9 cellular contexts compared by ENCODE assay signal in the genomic region with DNA sequence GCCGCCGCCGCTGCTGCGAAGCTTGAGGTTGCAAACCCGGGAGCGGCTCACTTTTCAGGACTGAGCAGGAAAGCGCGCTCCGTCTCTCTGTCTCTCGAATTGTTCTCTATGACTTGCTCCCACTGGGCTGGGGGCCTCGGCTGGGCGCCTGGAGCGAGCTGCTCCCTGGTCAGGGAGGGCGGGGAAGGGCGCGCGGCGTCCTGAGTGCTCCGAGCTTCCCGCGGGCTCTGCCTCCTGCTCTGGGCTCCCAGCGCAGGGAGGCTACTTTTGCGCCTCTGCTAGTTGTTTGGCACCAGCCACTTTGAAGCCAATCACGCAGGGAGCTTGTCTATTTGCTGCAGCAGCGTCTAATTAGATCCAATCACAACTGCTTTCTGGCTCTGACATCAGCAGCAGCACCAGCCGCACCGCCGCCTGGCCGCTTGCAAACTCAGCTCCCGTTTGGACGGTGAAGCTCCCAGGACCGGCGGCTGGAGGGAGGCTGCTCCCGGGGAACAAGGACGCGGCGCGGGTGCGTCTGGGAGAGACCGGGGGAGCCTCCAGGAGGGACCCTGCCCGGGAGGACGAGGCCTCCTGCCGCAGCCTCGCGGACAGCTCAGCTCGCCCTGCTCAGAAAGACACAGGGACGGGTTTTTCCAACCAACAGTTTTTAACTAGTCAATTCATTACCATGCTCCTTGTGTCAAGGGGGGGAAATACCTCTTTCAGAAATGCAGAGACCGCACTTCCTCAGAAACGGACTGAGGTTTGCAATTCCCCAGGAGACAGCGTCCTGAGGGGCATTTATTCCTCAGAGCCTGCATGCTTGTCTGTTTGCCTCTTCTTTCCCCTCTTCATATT. TPM values are rescaled to one million over a fixed set of nuclear protein-coding genes. Genes with fewer than 3 reads are reported as not detected.
DNase-seq lines count a peak whose midpoint lies in the region; FAIRE-seq and TF ChIP-seq lines count a peak whose summit lies in the region.
"Had no signal": no experiment of that assay in that cellular context is flagged by ENCODE, and none has a peak within 500 bp of the region (broad histone marks: within the 10 kb centered on the region; RNA-seq: fewer than 3 reads in every experiment).

A gene (minus strand): TSS at position 304 of the 840 bp plus-strand sequence.

- H3K4me1 ChIP-seq in GM23248 (ENCODE audit: insufficient read depth) (no peaks in the 10 kb centered on the region), keratinocyte (ENCODE audit: control insufficient read depth, extremely low read depth, insufficient read depth, low read length) (no peaks in the 10 kb centered on the region), stomach smooth muscle (ENCODE audit: control insufficient read depth, insufficient read depth, low read length) (peaks cover 3% of the 10 kb centered on the region), transverse colon (peaks cover 0 to 12% (median 4%) of the 10 kb centered on the region in 4 donors)

- H3K27ac Mint-ChIP-seq in activated naive CD8-positive, alpha-beta T cell, result no peak within 1 kb of the TSS

- intact Hi-C loops in transverse colon (cut with DNase I; ENCODE audit: low total_unique reads), result no loop called here

- H3K9me3 ChIP-seq in GM23248 (ENCODE audit: low read depth), result no peaks in the 10 kb centered on the region
- no peaks in the 10 kb centered on the region for H3K9me3 ChIP-seq in keratinocyte (ENCODE audit: control insufficient read depth, low read depth, low read length)
- H3K9me3 ChIP-seq in stomach smooth muscle (ENCODE audit: control insufficient read depth in 2 of 2, low read length in 2 of 2), result no peaks in the 10 kb centered on the region
- no peaks in the 10 kb centered on the region for H3K9me3 ChIP-seq in transverse colon

- no peak within 1 kb of the TSS for H3K27ac ChIP-seq in GM23248
- no peak within 1 kb of the TSS for H3K27ac ChIP-seq in keratinocyte (ENCODE audit: control insufficient read depth, insufficient read depth, low read length)
- no peak within 1 kb of the TSS for H3K27ac ChIP-seq in stomach smooth muscle (ENCODE audit: low read length)
- H3K27ac ChIP-seq in transverse colon, result no peak within 1 kb of the TSS

- peak within 1 kb of the TSS; percentile 69 for H3K4me3 Mint-ChIP-seq in activated naive CD8-positive, alpha-beta T cell

- no peak for TF ChIP-seq POLR2A in transverse colon (IDR thresholded peaks at IDR 0.05)

- dilution Hi-C loops in keratinocyte (cut with MboI; ENCODE audit: extremely low pct_ligation_motif_present, low sequenced_read_pairs), result no loop called here

- no peak within 1 kb of the TSS for H3K4me3 ChIP-seq in GM23248
- H3K4me3 ChIP-seq in keratinocyte (ENCODE audit: control insufficient read depth in 2 of 3, extremely low read depth in 1 of 3, insufficient read depth in 2 of 3, low read depth in 1 of 3, low read length in 3 of 3), result peak within 1 kb of the TSS in 2 of 3 experiments; percentile 14 to 37
- peak within 1 kb of the TSS; percentile 35 to 40 for H3K4me3 ChIP-seq in stomach smooth muscle (ENCODE audit: low read length in 2 of 2)
- H3K4me3 ChIP-seq in transverse colon, result peak within 1 kb of the TSS in 1 of 4 donors; percentile 18

- WGBS in GM23248 (ENCODE audit: low coverage in 1 of 2, low lambda C conversion rate in 2 of 2, missing lambda C conversion rate in 2 of 2), 2 experiments, result 4 to 6% methylated on average over 45 to 50 of the region's 50 CpGs
- 0 to 1% methylated on average over 1 to 44 of the region's 50 CpGs for WGBS in transverse colon (ENCODE audit: low coverage in 1 of 2), 2 donors

- H3K9ac ChIP-seq in GM23248, result no peak within 1 kb of the TSS
- H3K9ac ChIP-seq in keratinocyte (ENCODE audit: control insufficient read depth, extremely low read depth, insufficient read depth, low read length), result no peak within 1 kb of the TSS
- H3K9ac ChIP-seq in stomach smooth muscle (ENCODE audit: low read length in 2 of 2), result no peak within 1 kb of the TSS

- H3K4me2 ChIP-seq in GM23248 (ENCODE audit: unreplicated experiment) (no peak within 1 kb of the TSS), keratinocyte (ENCODE audit: control insufficient read depth, extremely low read depth, insufficient read depth, low read depth, low read length) (peak within 1 kb of the TSS; percentile 35)

- H3K36me3 ChIP-seq in GM23248 (ENCODE audit: low read depth), result no peaks in the 10 kb centered on the region
- no peaks in the 10 kb centered on the region for H3K36me3 ChIP-seq in keratinocyte (ENCODE audit: control insufficient read depth in 2 of 2, extremely low read depth in 1 of 2, insufficient read depth in 2 of 2, low read length in 2 of 2)
- no peaks in the 10 kb centered on the region for H3K36me3 ChIP-seq in stomach smooth muscle (ENCODE audit: control insufficient read depth in 2 of 2, insufficient read depth in 2 of 2, low read length in 2 of 2)
- H3K36me3 ChIP-seq in transverse colon, result no peaks in the 10 kb centered on the region

- peaks cover 10% of the 10 kb centered on the region for H3K4me1 Mint-ChIP-seq in activated naive CD8-positive, alpha-beta T cell (ENCODE audit: low read depth)

- no peaks in the 10 kb centered on the region for H3K36me3 Mint-ChIP-seq in activated naive CD8-positive, alpha-beta T cell

- no peaks in the 10 kb centered on the region for H3K9me1 ChIP-seq in keratinocyte (ENCODE audit: control insufficient read depth, extremely low read depth, insufficient read depth, low read length)

- no peaks in the 10 kb centered on the region for H3K27me3 ChIP-seq in GM23248 (replicated peaks; ENCODE audit: insufficient read depth)
- H3K27me3 ChIP-seq in keratinocyte (ENCODE audit: control insufficient read depth, extremely low read depth, insufficient read depth, low read length), result peaks cover 31% of the 10 kb centered on the region
- H3K27me3 ChIP-seq in stomach smooth muscle (ENCODE audit: control insufficient read depth in 1 of 2, insufficient read depth in 2 of 2, low read length in 2 of 2), result peaks cover 31 to 60% of the 10 kb centered on the region in 2 donors
- peaks cover 76% of the 10 kb centered on the region for H3K27me3 ChIP-seq in transverse colon

- H3F3A ChIP-seq in GM23248 (ENCODE audit: insufficient read depth), result no peaks in the 10 kb centered on the region

- in situ Hi-C loops in GM23248 (cut with MboI) (no loop called here), transverse colon (cut with MboI; ENCODE audit: low pct_ligation_motif_present in 1 of 4, low pct_unique_long_range_greater_than_20kb in 1 of 4, low sequenced_read_pairs in 3 of 4) (no loop called here)

- DNase-seq in NCI-H146 (lab: John Stamatoyannopoulos, UW) (peak; percentile 38), NCI-H146 treated with DMSO at 0.1 percent for 48 hours (lab: John Stamatoyannopoulos, UW; ENCODE audit: unreplicated experiment) (no peak), GM23248 (peak; percentile 1), NCI-H1417 treated with DMSO at 0.1 percent for 48 hours (lab: John Stamatoyannopoulos, UW) (peak; percentile 20), keratinocyte (ENCODE audit: low read depth, low spot score) (no peak), transverse colon (no peak)

- H4K20me1 ChIP-seq in GM23248 (ENCODE audit: insufficient read depth) (no peaks in the 10 kb centered on the region), keratinocyte (ENCODE audit: control insufficient read depth, extremely low read depth, insufficient read depth, low read length) (no peaks in the 10 kb centered on the region)

- H3K9me2 ChIP-seq in GM23248 (ENCODE audit: insufficient read depth), result no peaks in the 10 kb centered on the region

- TF ChIP-seq EP300 in transverse colon (IDR thresholded peaks at IDR 0.05; ENCODE audit: low read depth), result no peak

- H3K79me2 ChIP-seq in GM23248 (ENCODE audit: insufficient read depth) (no peaks in the 10 kb centered on the region), keratinocyte (ENCODE audit: control insufficient read depth, insufficient read depth, low read length) (no peaks in the 10 kb centered on the region)

- H2AFZ ChIP-seq in GM23248 (no peak within 1 kb of the TSS), keratinocyte (ENCODE audit: control insufficient read depth, low read length) (peak within 1 kb of the TSS; percentile 42)

- TF ChIP-seq CTCF in keratinocyte (optimal IDR thresholded peaks at IDR 0.05 in 1 of 3, IDR thresholded peaks at IDR 0.05 in 1 of 3, conservative IDR thresholded peaks at IDR 0.05 in 1 of 3; ENCODE audit: extremely low read depth in 1 of 3, insufficient read depth in 2 of 3, low read length in 3 of 3) (no peak), transverse colon (IDR thresholded peaks at IDR 0.05) (no peak)

- H3K9me3 Mint-ChIP-seq in activated naive CD8-positive, alpha-beta T cell (ENCODE audit: low read depth), result no peaks in the 10 kb centered on the region

- H3K27me3 Mint-ChIP-seq in activated naive CD8-positive, alpha-beta T cell, result peaks cover 50% of the 10 kb centered on the region

- FAIRE-seq in keratinocyte (lab: Jason Lieb, UNC), result peak; percentile 29
- FAIRE-seq: A204.1 had no signal

RNA-seq across cellular contexts. Expression of the gene that starts here (rescaled TPM):
- not detected in 2 replicates for total RNA-seq in GM23248 (2014; rRNA removed; shearing (Covaris generic))
- not detected in 2 replicates for polyA plus RNA-seq in GM23248 (2016; fragmentation: Nextera tagmentation; extraction: Ambion mirVana)
- polyA plus RNA-seq in keratinocyte, result 0.06 to 0.13 TPM in 2 of 3 replicates, not detected in the other
- not detected for polyA plus RNA-seq in keratinocyte (2011; ENCODE audit: low read depth)
- polyA plus RNA-seq in keratinocyte (2011; cell fraction: cytosol; rRNA removed), result 0.04 TPM in 1 of 2 replicates, not detected in the other
- 0.03 and 0.24 TPM in 2 replicates for polyA plus RNA-seq in keratinocyte (2011; cell fraction: nucleus; rRNA removed)
- not detected in 2 replicates for polyA plus RNA-seq in keratinocyte (2012; ENCODE audit: low replicate concordance)
- 0.03 to 0.43 TPM (median 0.06 TPM) in 3 replicates for polyA minus RNA-seq in keratinocyte
- not detected for polyA minus RNA-seq in keratinocyte (2011; cell fraction: cytosol; rRNA and poly(A)+ RNA removed)
- polyA minus RNA-seq in keratinocyte (2011; cell fraction: nucleus; rRNA and poly(A)+ RNA removed), result 0.08 TPM in 1 of 2 replicates, not detected in the other
- 1 to 10 TPM in 3 of 4 donors, under 1 TPM in 1; 0.80 to 4.9 (median 2.3) TPM for total RNA-seq in transverse colon

Comparison
In these comparisons a context has a peak if more than half of its experiments do, and no peak if none do; other contexts are left out.
1. DNase-seq: peak in NCI-H146 (single experiment) and NCI-H1417 treated with DMSO at 0.1 percent for 48 hours (single experiment); none in NCI-H146 treated with DMSO at 0.1 percent for 48 hours (single experiment), keratinocyte (single experiment) and transverse colon (single experiment).
2. Peak in DNase-seq in GM23248; RNA of the gene not detected or under 1 TPM.